29 cellular contexts compared by ENCODE assay signal in the genomic region with DNA sequence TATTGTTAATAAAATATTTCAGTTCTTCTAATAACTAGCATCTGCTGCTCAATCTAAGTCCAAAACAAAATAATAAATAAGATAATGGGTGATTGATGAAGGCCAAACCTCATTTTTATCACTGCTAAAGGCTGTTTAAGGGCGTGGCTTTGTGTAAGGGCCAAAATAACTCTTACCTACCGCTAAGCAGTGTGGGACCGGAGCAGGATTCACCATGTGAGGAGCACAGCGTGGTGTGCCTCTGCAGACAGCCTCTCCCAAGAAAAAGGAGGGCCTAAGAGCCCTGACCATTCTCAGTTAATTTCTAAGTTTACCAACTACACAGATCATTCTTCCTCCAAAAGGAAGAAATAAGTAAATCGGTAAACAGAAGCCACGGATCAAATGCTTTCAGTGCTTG.
"Had no signal": no experiment of that assay in that cellular context is flagged by ENCODE, and none has a peak within 500 bp of the region (broad histone marks: within the 10 kb centered on the region; RNA-seq: fewer than 3 reads in every experiment).

No MANE protein-coding gene starts in this region.

- H3K36me3 ChIP-seq: SJSA1, WERI-Rb-1 had no signal

- H3K4me3 ChIP-seq: SJSA1 had no signal

- H3K27ac ChIP-seq: SJSA1, WERI-Rb-1 had no signal

- H3K9me3 ChIP-seq: SJSA1 had no signal

- DNase-seq: activated CD4-positive, alpha-beta T cell treated with anti-CD3 and anti-CD28 coated beads, Interleukin-2, amount 10 ng/mL, durations not matched to agents 7 days and 5 days; activated CD4-positive, alpha-beta T cell treated with anti-CD3 and anti-CD28 coated beads, Interleukin-2, amount 50 U/mL, for 48 hours; activated CD8-positive, alpha-beta T cell treated with anti-CD3 and anti-CD28 coated beads, Interleukin-2, amount 10 ng/mL, durations not matched to agents 7 days and 5 days; activated gamma-delta T cell; activated naive CD4-positive, alpha-beta T cell treated with Interleukin-2 at 50 U/mL for 16 hours; activated T-cell treated with anti-CD3 and anti-CD28 coated beads, Interleukin-2, amount 50 U/mL, for 24 hours; anterior cingulate cortex; caudate nucleus; cerebellar nuclear complex; Karpas-422; NCI-H1048; NCI-H1105 treated with DMSO at 0.1 percent for 48 hours; NCI-H1436; NCI-H1694; NCI-H1930; NCI-H2081 treated with DMSO at 0.1 percent for 48 hours; NCI-H226; NCI-H446 treated with DMSO at 0.1 percent for 48 hours; NCI-H524 treated with DMSO at 0.1 percent for 48 hours; NCI-H748 treated with DMSO at 0.1 percent for 48 hours; SHP77 treated with DMSO at 0.1 percent for 48 hours; T-cell; T-helper 17 cell; T-helper 9 cell; WERI-Rb-1 had no signal

- H3K4me1 ChIP-seq: SJSA1 had no signal

- FAIRE-seq: bronchial epithelial cell had no signal

- ATAC-seq: activated CD8-positive, alpha-beta T cell treated with anti-CD3 and anti-CD28 coated beads, Interleukin-2, amount 10 ng/mL, durations not matched to agents 7 days and 5 days; activated naive CD4-positive, alpha-beta T cell treated with anti-CD3 and anti-CD28 coated beads, Interleukin-2, amount 50 U/mL, for 72 hours; SK-N-SH treated with all-trans-retinoic acid at 6 μM for 48 hours; T-cell; T-helper 17 cell had no signal
